ENCODE assay signal across 1 cellular context in genomic region chr5:60489856-60490255, GRCh38.
TF ChIP-seq lines count a peak whose summit lies in the region.

No MANE protein-coding gene starts in this region.

TF ChIP-seq in HepG2, 621 proteins besides CTCF, POLR2A, EP300 and RAD21 (continued from another document and continues in another):
- TF ChIP-seq ZNF580 (CRISPR knock-in tag; IDR thresholded peaks at IDR 0.05; ENCODE audit: borderline replicate concordance, low read depth) (0 out of 2 replicates have a peak, but pooled peaks have one; percentile 36), ATRX (CRISPR knock-in tag; IDR thresholded peaks at IDR 0.05; ENCODE audit: borderline replicate concordance) (no peak), PBX2 (CRISPR knock-in tag; IDR thresholded peaks at IDR 0.05) (no peak), ZNF781 (CRISPR knock-in tag; IDR thresholded peaks at IDR 0.05; ENCODE audit: borderline replicate concordance, not compliant biosample characterization) (no peak), IRF2 (CRISPR knock-in tag; IDR thresholded peaks at IDR 0.05) (no peak), ZFP90 (CRISPR knock-in tag; IDR thresholded peaks at IDR 0.05; ENCODE audit: borderline replicate concordance) (no peak), IRF1 (CRISPR knock-in tag; IDR thresholded peaks at IDR 0.05; ENCODE audit: low read depth) (no peak), POLR2AphosphoS5 (IDR thresholded peaks at IDR 0.05; ENCODE audit: low read depth, low read length) (peak; percentile 45), KDM1A (CRISPR knock-in tag; IDR thresholded peaks at IDR 0.05) (no peak), HOMEZ (CRISPR knock-in tag; IDR thresholded peaks at IDR 0.05; ENCODE audit: low read depth) (no peak), FOXA1 (IDR thresholded peaks at IDR 0.05) (no peak), FOXA1 (CRISPR knock-in tag; IDR thresholded peaks at IDR 0.05) (peak; percentile 57), ARID4A (CRISPR knock-in tag; IDR thresholded peaks at IDR 0.05; ENCODE audit: borderline replicate concordance) (no peak), ZNF446 (CRISPR knock-in tag; IDR thresholded peaks at IDR 0.05) (no peak), IRF9 (CRISPR knock-in tag; IDR thresholded peaks at IDR 0.05; ENCODE audit: borderline replicate concordance) (no peak), GPBP1L1 (CRISPR knock-in tag; IDR thresholded peaks at IDR 0.05) (no peak), ZNF747 (CRISPR knock-in tag; IDR thresholded peaks at IDR 0.05; ENCODE audit: borderline replicate concordance) (no peak), KAT8 (CRISPR knock-in tag; IDR thresholded peaks at IDR 0.05) (no peak), NR2F1 (CRISPR knock-in tag; IDR thresholded peaks at IDR 0.05) (no peak), SRSF4 (IDR thresholded peaks at IDR 0.05; ENCODE audit: low read depth, low read length, poor library complexity, severe bottlenecking) (no peak), ZNF878 (CRISPR knock-in tag; IDR thresholded peaks at IDR 0.05) (0 out of 2 replicates have a peak, but pooled peaks have one; percentile 14), SOX13 (IDR thresholded peaks at IDR 0.05) (no peak), SOX13 (CRISPR knock-in tag; conservative IDR thresholded peaks at IDR 0.05 in 1 of 2, IDR thresholded peaks at IDR 0.05 in 1 of 2) (0 out of 4 replicates have a peak, but pooled peaks of 1 of the 2 experiments have one; percentile 37), TAF15 (IDR thresholded peaks at IDR 0.05; ENCODE audit: low read depth, low read length, poor library complexity, severe bottlenecking) (no peak), ZSCAN22 (CRISPR knock-in tag; IDR thresholded peaks at IDR 0.05) (no peak), HDAC1 (CRISPR knock-in tag; IDR thresholded peaks at IDR 0.05) (no peak), ARID5B (CRISPR knock-in tag; IDR thresholded peaks at IDR 0.05) (peak; percentile 49), ERF (CRISPR knock-in tag; IDR thresholded peaks at IDR 0.05) (no peak), ATM (IDR thresholded peaks at IDR 0.05; ENCODE audit: borderline replicate concordance) (no peak), XBP1 (CRISPR knock-in tag; IDR thresholded peaks at IDR 0.05) (no peak), RBAK (CRISPR knock-in tag; IDR thresholded peaks at IDR 0.05) (no peak), ZNF562 (CRISPR knock-in tag; IDR thresholded peaks at IDR 0.05; ENCODE audit: borderline replicate concordance) (no peak), CREM (IDR thresholded peaks at IDR 0.05) (no peak), CREM (CRISPR knock-in tag; IDR thresholded peaks at IDR 0.05) (no peak), ZNF572 (CRISPR knock-in tag; IDR thresholded peaks at IDR 0.05) (no peak), HNF1B (CRISPR knock-in tag; IDR thresholded peaks at IDR 0.05) (no peak), ZNF512 (CRISPR knock-in tag; IDR thresholded peaks at IDR 0.05) (no peak), ZNF570 (CRISPR knock-in tag; IDR thresholded peaks at IDR 0.05; ENCODE audit: borderline replicate concordance) (no peak), NFKB2 (CRISPR knock-in tag; IDR thresholded peaks at IDR 0.05; ENCODE audit: borderline replicate concordance) (no peak), FOXA3 (CRISPR knock-in tag; IDR thresholded peaks at IDR 0.05) (peak; percentile 45; the same call in 1 of the 2 replicates), ZNF513 (CRISPR knock-in tag; conservative IDR thresholded peaks at IDR 0.05) (no peak), TBX2 (CRISPR knock-in tag; IDR thresholded peaks at IDR 0.05; ENCODE audit: borderline replicate concordance) (no peak)
